In the genomic region with DNA sequence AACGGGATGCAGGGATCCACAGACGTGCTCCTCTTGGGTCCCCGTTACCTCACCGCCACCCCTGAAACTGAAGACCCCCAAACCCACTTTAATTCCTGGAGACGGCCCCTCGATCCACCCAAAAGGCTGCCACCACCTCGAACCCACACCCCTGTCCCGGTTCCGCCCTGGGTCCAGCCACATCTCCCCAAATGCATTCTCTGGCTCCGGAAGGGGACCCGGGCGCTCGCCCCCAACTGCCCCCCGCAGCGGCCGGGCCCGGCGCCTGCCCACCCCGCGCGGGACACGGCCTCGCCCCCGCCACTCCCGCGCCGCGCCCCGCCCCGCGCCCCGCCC, we compare ENCODE assay signal across 11 cellular contexts. TPM values are rescaled to one million over a fixed set of nuclear protein-coding genes. Genes with fewer than 3 reads are reported as not detected.
A peak's percentile ranks its signal among the peaks of the same experiment; 100 is the strongest.
DNase-seq lines count a peak whose midpoint lies in the region; ATAC-seq and TF ChIP-seq lines count a peak whose summit lies in the region.
"Had no signal": no experiment of that assay in that cellular context is flagged by ENCODE, and none has a peak within 500 bp of the region (broad histone marks: within the 10 kb centered on the region; RNA-seq: fewer than 3 reads in every experiment).

No MANE protein-coding gene starts in this region.

- peak overlapping the region; percentile 67 for H3K4me2 ChIP-seq in mesenchymal stem cell (ENCODE audit: low read length, poor library complexity, severe bottlenecking)

- peak overlapping the region; percentile 57 to 93 for H3K27ac ChIP-seq in breast epithelium
- H3K27ac ChIP-seq in mesenchymal stem cell (ENCODE audit: low read length, poor library complexity, severe bottlenecking): no peak overlapping the region
- H3K27ac ChIP-seq in tibial nerve: peak overlapping the region; percentile 94 to 99 (median 96)

- WGBS in mesenchymal stem cell: 37% methylated on average over 21 of the region's 32 CpGs
- 6 to 22% methylated on average over 10 to 13 of the region's 32 CpGs for WGBS in tibial nerve, 2 donors

- H3K9me3 Mint-ChIP-seq in activated T-cell treated with anti-CD3 and anti-CD28 coated beads, Interleukin-2, amount 50 U/mL, for 4 hours: no peaks in the 10 kb centered on the region

- intact Hi-C loops in breast epithelium (cut with DNase I; ENCODE audit: low total_unique reads): no loop called here

- no peak for TF ChIP-seq CTCF in breast epithelium (IDR thresholded peaks at IDR 0.05)
- no peak for TF ChIP-seq CTCF in tibial nerve (IDR thresholded peaks at IDR 0.05)

- ATAC-seq in GM21825 (IDR thresholded peaks at IDR 0.05; ENCODE audit: unreplicated experiment): no peak
- ATAC-seq in activated T-cell treated with anti-CD3 and anti-CD28 coated beads, Interleukin-2, amount 50 U/mL, for 4 hours: no peak

- H3K14ac ChIP-seq in mesenchymal stem cell (ENCODE audit: low read length in 2 of 2): no peak overlapping the region

- H3K4me3 Mint-ChIP-seq in activated T-cell treated with anti-CD3 and anti-CD28 coated beads, Interleukin-2, amount 50 U/mL, for 4 hours: no peak overlapping the region

- H3K4me1 ChIP-seq in breast epithelium (peaks cover 9 to 15% of the 10 kb centered on the region in 2 donors), mesenchymal stem cell (ENCODE audit: control insufficient read depth, insufficient read depth, low read depth, low read length) (peaks cover 42% of the 10 kb centered on the region), tibial nerve (peaks cover 0 to 71% (median 40%) of the 10 kb centered on the region in 4 donors)

- H3K4ac ChIP-seq in mesenchymal stem cell (ENCODE audit: low read depth in 1 of 2, low read length in 2 of 2): peak overlapping the region in 1 of 2 experiments; percentile 35

- DNase-seq in HuH-7.5 (ENCODE audit: low spot score): peak; percentile 55
- no peak for DNase-seq in breast epithelium (ENCODE audit: low spot score in 2 of 2)
- DNase-seq in mesenchymal stem cell: no peak
- DNase-seq in tibial nerve (ENCODE audit: low spot score in 2 of 2): no peak
- DNase-seq in activated T-cell treated with anti-CD3 and anti-CD28 coated beads, Interleukin-2, amount 50 U/mL, for 4 hours: no peak
- no peak for DNase-seq in hippocampal formation (lab: John Stamatoyannopoulos, UW)
- DNase-seq: activated CD4-positive, alpha-beta T cell treated with anti-CD3 and anti-CD28 coated beads, Interleukin-2, amount 50 U/mL, for 48 hours; amniotic stem cell had no signal

- peak overlapping the region in 1 of 2 experiments; percentile 56 for H3K18ac ChIP-seq in mesenchymal stem cell (ENCODE audit: low read depth in 1 of 2, low read length in 2 of 2)

- H3K9ac ChIP-seq in mesenchymal stem cell (ENCODE audit: low read length): no peak overlapping the region

- no peak overlapping the region for H2AK5ac ChIP-seq in mesenchymal stem cell (ENCODE audit: low read length, severe bottlenecking)

- peak overlapping the region; percentile 68 for H2BK120ac ChIP-seq in mesenchymal stem cell (ENCODE audit: low read depth, low read length)

- no peaks in the 10 kb centered on the region for H3K36me3 Mint-ChIP-seq in activated T-cell treated with anti-CD3 and anti-CD28 coated beads, Interleukin-2, amount 50 U/mL, for 4 hours (ENCODE audit: insufficient read depth)

- H3K36me3 ChIP-seq in breast epithelium (no peaks in the 10 kb centered on the region), mesenchymal stem cell (ENCODE audit: control insufficient read depth in 1 of 2, insufficient read depth in 2 of 2, low read depth in 1 of 2, low read length in 2 of 2) (peaks cover 0 to 7% of the 10 kb centered on the region in 2 experiments), tibial nerve (no peaks in the 10 kb centered on the region)

- peaks cover 6% of the 10 kb centered on the region for H3K4me1 Mint-ChIP-seq in activated T-cell treated with anti-CD3 and anti-CD28 coated beads, Interleukin-2, amount 50 U/mL, for 4 hours (ENCODE audit: low read depth)

- H2AFZ ChIP-seq in mesenchymal stem cell (ENCODE audit: low read depth, low read length): no peak overlapping the region

- H3K27me3 ChIP-seq in breast epithelium (no peaks in the 10 kb centered on the region), mesenchymal stem cell (ENCODE audit: control insufficient read depth in 1 of 2, insufficient read depth in 1 of 2, low read length in 2 of 2) (peaks cover 0 to 3% of the 10 kb centered on the region in 2 experiments), tibial nerve (no peaks in the 10 kb centered on the region)

- H2BK12ac ChIP-seq in mesenchymal stem cell (ENCODE audit: low read length in 2 of 2): peak overlapping the region in 1 of 2 experiments; percentile 40

- TF ChIP-seq EP300 in tibial nerve (IDR thresholded peaks at IDR 0.05): no peak

- H3K9me3 ChIP-seq in breast epithelium (no peaks in the 10 kb centered on the region), mesenchymal stem cell (ENCODE audit: control insufficient read depth, low read length) (no peaks in the 10 kb centered on the region), tibial nerve (no peaks in the 10 kb centered on the region)

- H3K27me3 Mint-ChIP-seq in activated T-cell treated with anti-CD3 and anti-CD28 coated beads, Interleukin-2, amount 50 U/mL, for 4 hours (ENCODE audit: low read depth): peaks cover 24% of the 10 kb centered on the region

- no peak overlapping the region for H4K91ac ChIP-seq in mesenchymal stem cell (ENCODE audit: low read length)

- no peak overlapping the region for H4K8ac ChIP-seq in mesenchymal stem cell (ENCODE audit: low read length)

- H2BK15ac ChIP-seq in mesenchymal stem cell (ENCODE audit: low read depth, poor library complexity, severe bottlenecking): peak overlapping the region; percentile 17

- TF ChIP-seq POLR2A in breast epithelium (IDR thresholded peaks at IDR 0.05) (no peak), tibial nerve (IDR thresholded peaks at IDR 0.05) (no peak)

- no peak overlapping the region for H2BK5ac ChIP-seq in mesenchymal stem cell (ENCODE audit: low read depth, low read length, poor library complexity, severe bottlenecking)

- H3K79me1 ChIP-seq in mesenchymal stem cell (replicated peaks; ENCODE audit: low read length, poor library complexity, severe bottlenecking): peaks cover 5% of the 10 kb centered on the region

- no peak overlapping the region for H3K23ac ChIP-seq in mesenchymal stem cell (ENCODE audit: low read length in 2 of 2)

- H3K4me3 ChIP-seq in breast epithelium (peak overlapping the region; percentile 56 to 81 (median 63)), mesenchymal stem cell (ENCODE audit: insufficient read depth in 1 of 2, low read depth in 1 of 2, low read length in 2 of 2) (peak overlapping the region in 1 of 2 experiments; percentile 65), tibial nerve (peak overlapping the region; percentile 25 to 90 (median 64))

RNA-seq across cellular contexts. Expression of a gene that starts 0.2 kb away (rescaled TPM):
- 100 to 1,000 TPM in 2 of 3 donors, 10 to 100 TPM in 1; 37.8 to 198 (median 111) TPM for total RNA-seq in breast epithelium
- polyA plus RNA-seq in mesenchymal stem cell (2013, experiment 1 of 2): 33.8 TPM
- 36.5 TPM for polyA plus RNA-seq in mesenchymal stem cell (2013, experiment 2 of 2)
- total RNA-seq in tibial nerve: 100 to 1,000 TPM; 582 to 977 (median 642) TPM
- total RNA-seq in activated T-cell treated with anti-CD3 and anti-CD28 coated beads, Interleukin-2, amount 50 U/mL, for 4 hours: 1 to 10 TPM; 8.0 to 9.9 (median 8.3) TPM

RNA-seq across cellular contexts. Expression of a gene that starts 13.0 kb away (rescaled TPM):
- total RNA-seq in breast epithelium: 10 to 100 TPM; 41.1 to 46.5 (median 46.2) TPM
- polyA plus RNA-seq in mesenchymal stem cell (2013, experiment 1 of 2): 41.9 TPM
- 43.6 TPM for polyA plus RNA-seq in mesenchymal stem cell (2013, experiment 2 of 2)
- 10 to 100 TPM; 38.0 to 90.9 (median 55.3) TPM for total RNA-seq in tibial nerve
- total RNA-seq in activated T-cell treated with anti-CD3 and anti-CD28 coated beads, Interleukin-2, amount 50 U/mL, for 4 hours: 100 to 1,000 TPM; 144 to 162 (median 147) TPM

RNA-seq across cellular contexts. Expression of a gene that starts 19.3 kb away (rescaled TPM):
- total RNA-seq in breast epithelium: not detected
- polyA plus RNA-seq in mesenchymal stem cell (2013, experiment 1 of 2): not detected
- 0.04 TPM for polyA plus RNA-seq in mesenchymal stem cell (2013, experiment 2 of 2)
- not detected for total RNA-seq in tibial nerve
- under 1 TPM in 2 of 3 donors, not detected in 1; 0.87 to 0.94 TPM for total RNA-seq in activated T-cell treated with anti-CD3 and anti-CD28 coated beads, Interleukin-2, amount 50 U/mL, for 4 hours
- total RNA-seq: glomerular endothelial cell, myocyte had no signal

RNA-seq across cellular contexts. Expression of a gene that starts 32.8 kb away (rescaled TPM):
- 10 to 100 TPM; 16.1 to 61.0 (median 35.1) TPM for total RNA-seq in breast epithelium
- 14.3 TPM for polyA plus RNA-seq in mesenchymal stem cell (2013, experiment 1 of 2)
- 15.1 TPM for polyA plus RNA-seq in mesenchymal stem cell (2013, experiment 2 of 2)
- 100 to 1,000 TPM in 1 of 4 donors, 10 to 100 TPM in 3; 65.7 to 101 (median 98.0) TPM for total RNA-seq in tibial nerve
- under 1 TPM; 0.26 to 0.61 (median 0.27) TPM for total RNA-seq in activated T-cell treated with anti-CD3 and anti-CD28 coated beads, Interleukin-2, amount 50 U/mL, for 4 hours

RNA-seq across cellular contexts. Expression of a gene that starts 36.3 kb away (rescaled TPM):
- total RNA-seq in breast epithelium (under 1 TPM in 2 of 3 donors, not detected in 1; 0.33 to 0.48 TPM), tibial nerve (1 to 10 TPM in 3 of 4 donors, under 1 TPM in 1; 0.30 to 9.0 (median 3.4) TPM)
- polyA plus RNA-seq in mesenchymal stem cell (2013, experiment 1 of 2): 0.04 TPM
- polyA plus RNA-seq in mesenchymal stem cell (2013, experiment 2 of 2): 0.07 TPM
- total RNA-seq in activated T-cell treated with anti-CD3 and anti-CD28 coated beads, Interleukin-2, amount 50 U/mL, for 4 hours: not detected
